Comparison of ENCODE assay signal across 2 cellular contexts in the genomic region with DNA sequence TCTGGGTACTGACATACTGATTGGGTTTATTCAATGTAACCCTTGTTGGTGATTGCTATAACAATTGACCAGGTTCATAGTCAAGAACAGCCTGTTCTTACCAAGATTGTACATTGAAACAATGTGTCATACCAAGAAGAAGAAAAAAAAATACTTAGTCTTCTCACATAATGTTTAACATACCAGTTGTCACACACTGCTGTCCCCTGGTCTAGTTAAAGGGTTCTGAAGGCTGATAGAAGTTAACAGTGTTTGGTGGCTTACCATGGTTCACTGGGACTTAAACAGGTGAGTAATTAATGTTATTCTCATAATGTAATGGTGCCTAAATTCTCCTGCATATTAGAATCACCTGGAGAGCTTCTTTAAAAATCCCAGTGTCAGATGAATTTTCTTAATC.
TF ChIP-seq lines count a peak whose summit lies in the region.

No MANE protein-coding gene starts in this region.

TF ChIP-seq in A549, 52 proteins besides CTCF, POLR2A, EP300 and RAD21 (continued from another document):
- TF ChIP-seq, protein P1, sequence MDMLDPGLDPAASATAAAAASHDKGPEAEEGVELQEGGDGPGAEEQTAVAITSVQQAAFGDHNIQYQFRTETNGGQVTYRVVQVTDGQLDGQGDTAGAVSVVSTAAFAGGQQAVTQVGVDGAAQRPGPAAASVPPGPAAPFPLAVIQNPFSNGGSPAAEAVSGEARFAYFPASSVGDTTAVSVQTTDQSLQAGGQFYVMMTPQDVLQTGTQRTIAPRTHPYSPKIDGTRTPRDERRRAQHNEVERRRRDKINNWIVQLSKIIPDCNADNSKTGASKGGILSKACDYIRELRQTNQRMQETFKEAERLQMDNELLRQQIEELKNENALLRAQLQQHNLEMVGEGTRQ (IDR thresholded peaks at IDR 0.05), result no peak
- no peak for TF ChIP-seq GATA3 (IDR thresholded peaks at IDR 0.05; ENCODE audit: borderline replicate concordance)
- TF ChIP-seq HEYL (CRISPR knock-in tag; IDR thresholded peaks at IDR 0.05), result no peak
- TF ChIP-seq, protein P2, sequence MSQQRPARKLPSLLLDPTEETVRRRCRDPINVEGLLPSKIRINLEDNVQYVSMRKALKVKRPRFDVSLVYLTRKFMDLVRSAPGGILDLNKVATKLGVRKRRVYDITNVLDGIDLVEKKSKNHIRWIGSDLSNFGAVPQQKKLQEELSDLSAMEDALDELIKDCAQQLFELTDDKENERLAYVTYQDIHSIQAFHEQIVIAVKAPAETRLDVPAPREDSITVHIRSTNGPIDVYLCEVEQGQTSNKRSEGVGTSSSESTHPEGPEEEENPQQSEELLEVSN (IDR thresholded peaks at IDR 0.05; ENCODE audit: borderline replicate concordance, low read depth), result no peak
- TF ChIP-seq POLR2AphosphoS2 (conservative IDR thresholded peaks at IDR 0.05; ENCODE audit: low read length), result no peak
- no peak for TF ChIP-seq SMC3 (IDR thresholded peaks at IDR 0.05)
- no peak for TF ChIP-seq CBX2 (IDR thresholded peaks at IDR 0.05; ENCODE audit: borderline replicate concordance, low read depth)
- no peak for TF ChIP-seq NR3C1 (IDR thresholded peaks at IDR 0.05)
- no peak for TF ChIP-seq RFX5 (IDR thresholded peaks at IDR 0.05)
- TF ChIP-seq BHLHE40 (IDR thresholded peaks at IDR 0.05; ENCODE audit: low read depth, low read length), result no peak
- TF ChIP-seq, protein P3, sequence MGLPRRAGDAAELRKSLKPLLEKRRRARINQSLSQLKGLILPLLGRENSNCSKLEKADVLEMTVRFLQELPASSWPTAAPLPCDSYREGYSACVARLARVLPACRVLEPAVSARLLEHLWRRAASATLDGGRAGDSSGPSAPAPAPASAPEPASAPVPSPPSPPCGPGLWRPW (IDR thresholded peaks at IDR 0.05), result no peak
- no peak for TF ChIP-seq FOXS1 (CRISPR knock-in tag; IDR thresholded peaks at IDR 0.05)
- no peak for TF ChIP-seq CEBPB (IDR thresholded peaks at IDR 0.05)
- TF ChIP-seq RNF2 (IDR thresholded peaks at IDR 0.05; ENCODE audit: borderline replicate concordance, low read depth), result no peak

TF ChIP-seq in IMR-90, 13 proteins besides CTCF, POLR2A, EP300 and RAD21 (continued from another document):
- TF ChIP-seq, protein P1 (IDR thresholded peaks at IDR 0.05; ENCODE audit: low read depth, low read length), result no peak
- no peak for TF ChIP-seq CEBPB (IDR thresholded peaks at IDR 0.05; ENCODE audit: low read depth, low read length)
- TF ChIP-seq, protein P4, sequence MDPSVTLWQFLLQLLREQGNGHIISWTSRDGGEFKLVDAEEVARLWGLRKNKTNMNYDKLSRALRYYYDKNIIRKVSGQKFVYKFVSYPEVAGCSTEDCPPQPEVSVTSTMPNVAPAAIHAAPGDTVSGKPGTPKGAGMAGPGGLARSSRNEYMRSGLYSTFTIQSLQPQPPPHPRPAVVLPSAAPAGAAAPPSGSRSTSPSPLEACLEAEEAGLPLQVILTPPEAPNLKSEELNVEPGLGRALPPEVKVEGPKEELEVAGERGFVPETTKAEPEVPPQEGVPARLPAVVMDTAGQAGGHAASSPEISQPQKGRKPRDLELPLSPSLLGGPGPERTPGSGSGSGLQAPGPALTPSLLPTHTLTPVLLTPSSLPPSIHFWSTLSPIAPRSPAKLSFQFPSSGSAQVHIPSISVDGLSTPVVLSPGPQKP (IDR thresholded peaks at IDR 0.05; ENCODE audit: borderline replicate concordance, low read depth, low read length), result no peak
- no peak for TF ChIP-seq RCOR1 (IDR thresholded peaks at IDR 0.05; ENCODE audit: insufficient replicate concordance, low read length)
- no peak for TF ChIP-seq FOS (IDR thresholded peaks at IDR 0.05; ENCODE audit: low read depth, low read length)
- TF ChIP-seq RFX5 (IDR thresholded peaks at IDR 0.05; ENCODE audit: low read depth, low read length), result no peak
- TF ChIP-seq SMC3 (IDR thresholded peaks at IDR 0.05; ENCODE audit: low read depth, low read length), result no peak
